In genomic region chr11:75859614-75860013, GRCh38 we compare ENCODE assay signal across 1 cellular context.
TF ChIP-seq lines count a peak whose summit lies in the region.

No MANE protein-coding gene starts in this region.

TF ChIP-seq in K562, 482 proteins besides CTCF, POLR2A, EP300 and RAD21 (continued from another document):
- TF ChIP-seq DEAF1 (CRISPR knock-in tag; IDR thresholded peaks at IDR 0.05) (no peak), MAFF (IDR thresholded peaks at IDR 0.05; ENCODE audit: low read length) (peak; percentile 45; the same call in 1 of the 2 replicates), RFX1 (IDR thresholded peaks at IDR 0.05) (no peak), MYNN (IDR thresholded peaks at IDR 0.05) (no peak), MYNN (CRISPR knock-in tag; IDR thresholded peaks at IDR 0.05) (no peak), MAFK (IDR thresholded peaks at IDR 0.05; ENCODE audit: low read length) (peak; percentile 19; the same call in 1 of the 2 replicates), ZNF316 (IDR thresholded peaks at IDR 0.05) (peak; percentile 80), MLX (CRISPR knock-in tag; conservative IDR thresholded peaks at IDR 0.05) (no peak), PCBP2 (IDR thresholded peaks at IDR 0.05; ENCODE audit: low read depth, low read length, poor library complexity, severe bottlenecking) (no peak)
